8 cellular contexts compared by ENCODE assay signal in genomic region chr15:63093486-63094205, GRCh38. TPM values are rescaled to one million over a fixed set of nuclear protein-coding genes. Genes with fewer than 3 reads are reported as not detected.
DNase-seq lines count a peak whose midpoint lies in the region; ATAC-seq, FAIRE-seq and TF ChIP-seq lines count a peak whose summit lies in the region.

No MANE protein-coding gene starts in this region.

- H3K4me1 Mint-ChIP-seq in activated T-cell treated with anti-CD3 and anti-CD28 coated beads, Interleukin-2, amount 50 U/mL, for 24 hours (ENCODE audit: low read depth): peaks cover 7% of the 10 kb centered on the region

- H3K27ac Mint-ChIP-seq in activated T-cell treated with anti-CD3 and anti-CD28 coated beads, Interleukin-2, amount 50 U/mL, for 24 hours: no peak overlapping the region

- H3K4me2 ChIP-seq in neural cell (ENCODE audit: low read length): no peak overlapping the region

- peak; percentile 42 for DNase-seq in KG1 (lab: John Stamatoyannopoulos, UW)
- DNase-seq in Peyer's patch: peak; percentile 70 to 93 (median 88)
- peak; percentile 75 for DNase-seq in activated T-cell treated with anti-CD3 and anti-CD28 coated beads, Interleukin-2, amount 50 U/mL, for 24 hours
- peak; percentile 77 for DNase-seq in fibroblast of mammary gland (ENCODE audit: low read depth)

- H3K36me3 ChIP-seq in Peyer's patch: no peaks in the 10 kb centered on the region
- no peaks in the 10 kb centered on the region for H3K36me3 ChIP-seq in neural cell (ENCODE audit: insufficient read depth, low read length)
- H3K36me3 ChIP-seq in stomach smooth muscle (ENCODE audit: control insufficient read depth in 2 of 2, insufficient read depth in 2 of 2, low read length in 2 of 2): no peaks in the 10 kb centered on the region

- no peak for TF ChIP-seq POLR2A in Peyer's patch (IDR thresholded peaks at IDR 0.05)

- H3K4me3 ChIP-seq in Peyer's patch (no peak overlapping the region), fibroblast of mammary gland (ENCODE audit: control insufficient read depth, low read depth, low read length) (no peak overlapping the region), neural cell (ENCODE audit: low read length) (no peak overlapping the region), stomach smooth muscle (ENCODE audit: low read length in 2 of 2) (peak overlapping the region in 1 of 2 donors; percentile 15)

- H3K9me3 ChIP-seq in Peyer's patch (no peaks in the 10 kb centered on the region), neural cell (ENCODE audit: low read length) (no peaks in the 10 kb centered on the region), stomach smooth muscle (ENCODE audit: control insufficient read depth in 2 of 2, low read length in 2 of 2) (no peaks in the 10 kb centered on the region)

- H3K4me1 ChIP-seq in Peyer's patch: peaks cover 0 to 7% (median 1%) of the 10 kb centered on the region in 4 donors
- peaks cover 32% of the 10 kb centered on the region for H3K4me1 ChIP-seq in stomach smooth muscle (ENCODE audit: control insufficient read depth, insufficient read depth, low read length)

- H3K9me3 Mint-ChIP-seq in activated T-cell treated with anti-CD3 and anti-CD28 coated beads, Interleukin-2, amount 50 U/mL, for 24 hours: no peaks in the 10 kb centered on the region

- peak; percentile 52 to 94 (median 86) for TF ChIP-seq CTCF in Peyer's patch (IDR thresholded peaks at IDR 0.05)
- TF ChIP-seq CTCF in fibroblast of mammary gland (conservative IDR thresholded peaks at IDR 0.05; ENCODE audit: control insufficient read depth, insufficient read depth, low read depth, low read length): peak; percentile 96
- peak; percentile 90 for TF ChIP-seq CTCF in neural cell (IDR thresholded peaks at IDR 0.05; ENCODE audit: poor library complexity, severe bottlenecking)

- TF ChIP-seq RAD21 in neural cell (conservative IDR thresholded peaks at IDR 0.05): peak; percentile 92

- H3K36me3 Mint-ChIP-seq in activated T-cell treated with anti-CD3 and anti-CD28 coated beads, Interleukin-2, amount 50 U/mL, for 24 hours (ENCODE audit: low read depth): no peaks in the 10 kb centered on the region

- H3K4me3 Mint-ChIP-seq in activated T-cell treated with anti-CD3 and anti-CD28 coated beads, Interleukin-2, amount 50 U/mL, for 24 hours: no peak overlapping the region

- no peak overlapping the region for H2AFZ ChIP-seq in neural cell (ENCODE audit: low read depth, low read length)

- no peaks in the 10 kb centered on the region for H3K27me3 ChIP-seq in Peyer's patch
- no peaks in the 10 kb centered on the region for H3K27me3 ChIP-seq in neural cell (ENCODE audit: insufficient read depth, low read depth, low read length)
- H3K27me3 ChIP-seq in stomach smooth muscle (ENCODE audit: control insufficient read depth in 1 of 2, insufficient read depth in 2 of 2, low read length in 2 of 2): no peaks in the 10 kb centered on the region

- no peak for ATAC-seq in GM18873 (IDR thresholded peaks at IDR 0.05; ENCODE audit: low FRiP score, unreplicated experiment)

- H3F3A ChIP-seq in neural cell (ENCODE audit: insufficient read depth, low read length, poor library complexity, severe bottlenecking): no peaks in the 10 kb centered on the region

- no peak overlapping the region for H3K9ac ChIP-seq in neural cell (ENCODE audit: low read length)
- no peak overlapping the region for H3K9ac ChIP-seq in stomach smooth muscle (ENCODE audit: low read length in 2 of 2)

- H3K79me2 ChIP-seq in neural cell (replicated peaks; ENCODE audit: insufficient read depth, low read length): no peaks in the 10 kb centered on the region

- H3K27ac ChIP-seq in Peyer's patch: peak overlapping the region in 1 of 4 donors; percentile 56
- no peak overlapping the region for H3K27ac ChIP-seq in neural cell (ENCODE audit: low read length)
- H3K27ac ChIP-seq in stomach smooth muscle (ENCODE audit: low read length): peak overlapping the region; percentile 49

- no peak for TF ChIP-seq EP300 in neural cell (conservative IDR thresholded peaks at IDR 0.05; ENCODE audit: poor library complexity, severe bottlenecking)

- peak; percentile 69 for FAIRE-seq in G401.6 (lab: Jason Lieb, UNC)

- H3K9me2 ChIP-seq in neural cell (ENCODE audit: insufficient read depth, low read length): no peaks in the 10 kb centered on the region

- peaks cover 4% of the 10 kb centered on the region for H3K27me3 Mint-ChIP-seq in activated T-cell treated with anti-CD3 and anti-CD28 coated beads, Interleukin-2, amount 50 U/mL, for 24 hours

- H4K20me1 ChIP-seq in neural cell (ENCODE audit: insufficient read depth): no peaks in the 10 kb centered on the region

TF ChIP-seq in neural cell, 6 proteins besides CTCF, POLR2A, EP300 and RAD21:
- no peak for TF ChIP-seq EZH2 (IDR thresholded peaks at IDR 0.05; ENCODE audit: borderline replicate concordance, insufficient read depth, low read length, poor library complexity, severe bottlenecking)
- no peak for TF ChIP-seq TAF1 (IDR thresholded peaks at IDR 0.05; ENCODE audit: low read depth)
- TF ChIP-seq SMC3 (conservative IDR thresholded peaks at IDR 0.05; ENCODE audit: poor library complexity): peak; percentile 97
- no peak for TF ChIP-seq POLR2AphosphoS5 (IDR thresholded peaks at IDR 0.05)
- TF ChIP-seq, protein P1, sequence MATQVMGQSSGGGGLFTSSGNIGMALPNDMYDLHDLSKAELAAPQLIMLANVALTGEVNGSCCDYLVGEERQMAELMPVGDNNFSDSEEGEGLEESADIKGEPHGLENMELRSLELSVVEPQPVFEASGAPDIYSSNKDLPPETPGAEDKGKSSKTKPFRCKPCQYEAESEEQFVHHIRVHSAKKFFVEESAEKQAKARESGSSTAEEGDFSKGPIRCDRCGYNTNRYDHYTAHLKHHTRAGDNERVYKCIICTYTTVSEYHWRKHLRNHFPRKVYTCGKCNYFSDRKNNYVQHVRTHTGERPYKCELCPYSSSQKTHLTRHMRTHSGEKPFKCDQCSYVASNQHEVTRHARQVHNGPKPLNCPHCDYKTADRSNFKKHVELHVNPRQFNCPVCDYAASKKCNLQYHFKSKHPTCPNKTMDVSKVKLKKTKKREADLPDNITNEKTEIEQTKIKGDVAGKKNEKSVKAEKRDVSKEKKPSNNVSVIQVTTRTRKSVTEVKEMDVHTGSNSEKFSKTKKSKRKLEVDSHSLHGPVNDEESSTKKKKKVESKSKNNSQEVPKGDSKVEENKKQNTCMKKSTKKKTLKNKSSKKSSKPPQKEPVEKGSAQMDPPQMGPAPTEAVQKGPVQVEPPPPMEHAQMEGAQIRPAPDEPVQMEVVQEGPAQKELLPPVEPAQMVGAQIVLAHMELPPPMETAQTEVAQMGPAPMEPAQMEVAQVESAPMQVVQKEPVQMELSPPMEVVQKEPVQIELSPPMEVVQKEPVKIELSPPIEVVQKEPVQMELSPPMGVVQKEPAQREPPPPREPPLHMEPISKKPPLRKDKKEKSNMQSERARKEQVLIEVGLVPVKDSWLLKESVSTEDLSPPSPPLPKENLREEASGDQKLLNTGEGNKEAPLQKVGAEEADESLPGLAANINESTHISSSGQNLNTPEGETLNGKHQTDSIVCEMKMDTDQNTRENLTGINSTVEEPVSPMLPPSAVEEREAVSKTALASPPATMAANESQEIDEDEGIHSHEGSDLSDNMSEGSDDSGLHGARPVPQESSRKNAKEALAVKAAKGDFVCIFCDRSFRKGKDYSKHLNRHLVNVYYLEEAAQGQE (IDR thresholded peaks at IDR 0.05; ENCODE audit: borderline replicate concordance): no peak
- no peak for TF ChIP-seq MXI1 (conservative IDR thresholded peaks at IDR 0.05; ENCODE audit: poor library complexity, severe bottlenecking)

RNA-seq across cellular contexts. Expression of gene LACTB, which starts 28.0 kb away (rescaled TPM):
- total RNA-seq in Peyer's patch: 10 to 100 TPM; 10.9 to 37.1 (median 12.6) TPM
- polyA plus RNA-seq in neural cell: 18.1 and 24.3 TPM in 2 replicates
- 17.8 and 18.0 TPM in 2 replicates for polyA minus RNA-seq in neural cell

RNA-seq across cellular contexts. Expression of gene TPM1, which starts 51.1 kb away (rescaled TPM):
- total RNA-seq in Peyer's patch: 100 to 1,000 TPM; 555 to 997 (median 617) TPM
- polyA plus RNA-seq in neural cell: 254 and 273 TPM in 2 replicates
- polyA minus RNA-seq in neural cell: 165 and 219 TPM in 2 replicates
